In genomic region chr19:54463531-54464043, GRCh38 we compare ENCODE assay signal across 1 cellular context.
TF ChIP-seq lines count a peak whose summit lies in the region.

Gene LENG9 (minus strand): TSS chr19:54463778. CDS start chr19:54463526, 252 bp downstream.

TF ChIP-seq in HepG2, 621 proteins besides CTCF, POLR2A, EP300 and RAD21 (continued from another document and continues in another):
- TF ChIP-seq ZBTB39 (CRISPR knock-in tag; IDR thresholded peaks at IDR 0.05): 0 out of 2 replicates have a peak, but pooled peaks have one; percentile 3
- no peak for TF ChIP-seq ZNF737 (CRISPR knock-in tag; IDR thresholded peaks at IDR 0.05; ENCODE audit: borderline replicate concordance)
- TF ChIP-seq RFX1 (IDR thresholded peaks at IDR 0.05): no peak
- peak; percentile 21; the same call in 1 of the 2 replicates for TF ChIP-seq GATAD1 (CRISPR knock-in tag; IDR thresholded peaks at IDR 0.05)
- TF ChIP-seq NPAS2 (CRISPR knock-in tag; IDR thresholded peaks at IDR 0.05; ENCODE audit: borderline replicate concordance): no peak
- no peak for TF ChIP-seq ZMYM2 (CRISPR knock-in tag; IDR thresholded peaks at IDR 0.05)
- no peak for TF ChIP-seq ATM (IDR thresholded peaks at IDR 0.05; ENCODE audit: borderline replicate concordance)
- TF ChIP-seq ISL2 (CRISPR knock-in tag; IDR thresholded peaks at IDR 0.05): no peak
- no peak for TF ChIP-seq HMG20B (CRISPR knock-in tag; conservative IDR thresholded peaks at IDR 0.05)
- peak; percentile 54; the same call in 1 of the 2 replicates for TF ChIP-seq ZNF160 (CRISPR knock-in tag; IDR thresholded peaks at IDR 0.05)
- TF ChIP-seq, protein P1, sequence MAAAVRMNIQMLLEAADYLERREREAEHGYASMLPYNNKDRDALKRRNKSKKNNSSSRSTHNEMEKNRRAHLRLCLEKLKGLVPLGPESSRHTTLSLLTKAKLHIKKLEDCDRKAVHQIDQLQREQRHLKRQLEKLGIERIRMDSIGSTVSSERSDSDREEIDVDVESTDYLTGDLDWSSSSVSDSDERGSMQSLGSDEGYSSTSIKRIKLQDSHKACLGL (CRISPR knock-in tag; IDR thresholded peaks at IDR 0.05): no peak
- TF ChIP-seq, protein P2, sequence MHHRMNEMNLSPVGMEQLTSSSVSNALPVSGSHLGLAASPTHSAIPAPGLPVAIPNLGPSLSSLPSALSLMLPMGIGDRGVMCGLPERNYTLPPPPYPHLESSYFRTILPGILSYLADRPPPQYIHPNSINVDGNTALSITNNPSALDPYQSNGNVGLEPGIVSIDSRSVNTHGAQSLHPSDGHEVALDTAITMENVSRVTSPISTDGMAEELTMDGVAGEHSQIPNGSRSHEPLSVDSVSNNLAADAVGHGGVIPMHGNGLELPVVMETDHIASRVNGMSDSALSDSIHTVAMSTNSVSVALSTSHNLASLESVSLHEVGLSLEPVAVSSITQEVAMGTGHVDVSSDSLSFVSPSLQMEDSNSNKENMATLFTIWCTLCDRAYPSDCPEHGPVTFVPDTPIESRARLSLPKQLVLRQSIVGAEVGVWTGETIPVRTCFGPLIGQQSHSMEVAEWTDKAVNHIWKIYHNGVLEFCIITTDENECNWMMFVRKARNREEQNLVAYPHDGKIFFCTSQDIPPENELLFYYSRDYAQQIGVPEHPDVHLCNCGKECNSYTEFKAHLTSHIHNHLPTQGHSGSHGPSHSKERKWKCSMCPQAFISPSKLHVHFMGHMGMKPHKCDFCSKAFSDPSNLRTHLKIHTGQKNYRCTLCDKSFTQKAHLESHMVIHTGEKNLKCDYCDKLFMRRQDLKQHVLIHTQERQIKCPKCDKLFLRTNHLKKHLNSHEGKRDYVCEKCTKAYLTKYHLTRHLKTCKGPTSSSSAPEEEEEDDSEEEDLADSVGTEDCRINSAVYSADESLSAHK (CRISPR knock-in tag; IDR thresholded peaks at IDR 0.05; ENCODE audit: borderline replicate concordance): no peak
- peak; percentile 77; the same call in 1 of the 2 replicates for TF ChIP-seq ZSCAN21 (CRISPR knock-in tag; IDR thresholded peaks at IDR 0.05; ENCODE audit: borderline replicate concordance)
- TF ChIP-seq ZNF546 (CRISPR knock-in tag; conservative IDR thresholded peaks at IDR 0.05): no peak
- TF ChIP-seq ZNF746 (CRISPR knock-in tag; IDR thresholded peaks at IDR 0.05): 0 out of 2 replicates have a peak, but pooled peaks have one; percentile 61
- TF ChIP-seq ZNF335 (CRISPR knock-in tag; IDR thresholded peaks at IDR 0.05): peak; percentile 50; the same call in 1 of the 2 replicates
- TF ChIP-seq, protein P3, sequence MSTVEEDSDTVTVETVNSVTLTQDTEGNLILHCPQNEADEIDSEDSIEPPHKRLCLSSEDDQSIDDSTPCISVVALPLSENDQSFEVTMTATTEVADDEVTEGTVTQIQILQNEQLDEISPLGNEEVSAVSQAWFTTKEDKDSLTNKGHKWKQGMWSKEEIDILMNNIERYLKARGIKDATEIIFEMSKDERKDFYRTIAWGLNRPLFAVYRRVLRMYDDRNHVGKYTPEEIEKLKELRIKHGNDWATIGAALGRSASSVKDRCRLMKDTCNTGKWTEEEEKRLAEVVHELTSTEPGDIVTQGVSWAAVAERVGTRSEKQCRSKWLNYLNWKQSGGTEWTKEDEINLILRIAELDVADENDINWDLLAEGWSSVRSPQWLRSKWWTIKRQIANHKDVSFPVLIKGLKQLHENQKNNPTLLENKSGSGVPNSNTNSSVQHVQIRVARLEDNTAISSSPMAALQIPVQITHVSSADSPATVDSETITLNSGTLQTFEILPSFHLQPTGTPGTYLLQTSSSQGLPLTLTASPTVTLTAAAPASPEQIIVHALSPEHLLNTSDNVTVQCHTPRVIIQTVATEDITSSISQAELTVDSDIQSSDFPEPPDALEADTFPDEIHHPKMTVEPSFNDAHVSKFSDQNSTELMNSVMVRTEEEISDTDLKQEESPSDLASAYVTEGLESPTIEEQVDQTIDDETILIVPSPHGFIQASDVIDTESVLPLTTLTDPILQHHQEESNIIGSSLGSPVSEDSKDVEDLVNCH (CRISPR knock-in tag; IDR thresholded peaks at IDR 0.05): no peak
- TF ChIP-seq, protein P4, sequence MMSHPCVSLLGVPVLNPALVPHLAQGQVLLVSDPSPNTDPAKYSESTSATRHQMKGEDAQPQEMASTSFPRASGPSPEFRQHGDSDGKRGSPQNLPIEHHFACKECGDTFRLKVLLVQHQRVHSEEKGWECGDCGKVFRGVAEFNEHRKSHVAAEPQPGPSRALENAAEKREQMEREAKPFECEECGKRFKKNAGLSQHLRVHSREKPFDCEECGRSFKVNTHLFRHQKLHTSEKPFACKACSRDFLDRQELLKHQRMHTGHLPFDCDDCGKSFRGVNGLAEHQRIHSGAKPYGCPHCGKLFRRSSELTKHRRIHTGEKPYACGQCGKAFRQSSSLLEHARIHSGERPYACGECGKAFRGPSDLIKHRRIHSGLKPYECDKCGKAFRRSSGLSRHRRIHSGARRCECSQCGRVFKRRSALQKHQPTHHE (CRISPR knock-in tag; IDR thresholded peaks at IDR 0.05; ENCODE audit: borderline replicate concordance): 0 out of 2 replicates have a peak, but pooled peaks have one; percentile 13
- no peak for TF ChIP-seq PHF21A (CRISPR knock-in tag; IDR thresholded peaks at IDR 0.05)
- TF ChIP-seq, protein P5, sequence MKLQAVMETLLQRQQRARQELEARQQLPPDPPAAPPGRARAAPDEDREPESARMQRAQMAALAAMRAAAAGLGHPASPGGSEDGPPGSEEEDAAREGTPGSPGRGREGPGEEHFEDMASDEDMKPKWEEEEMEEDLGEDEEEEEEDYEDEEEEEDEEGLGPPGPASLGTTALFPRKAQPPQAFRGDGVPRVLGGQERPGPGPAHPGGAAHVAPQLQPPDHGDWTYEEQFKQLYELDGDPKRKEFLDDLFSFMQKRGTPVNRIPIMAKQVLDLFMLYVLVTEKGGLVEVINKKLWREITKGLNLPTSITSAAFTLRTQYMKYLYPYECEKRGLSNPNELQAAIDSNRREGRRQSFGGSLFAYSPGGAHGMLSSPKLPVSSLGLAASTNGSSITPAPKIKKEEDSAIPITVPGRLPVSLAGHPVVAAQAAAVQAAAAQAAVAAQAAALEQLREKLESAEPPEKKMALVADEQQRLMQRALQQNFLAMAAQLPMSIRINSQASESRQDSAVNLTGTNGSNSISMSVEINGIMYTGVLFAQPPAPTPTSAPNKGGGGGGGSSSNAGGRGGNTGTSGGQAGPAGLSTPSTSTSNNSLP (IDR thresholded peaks at IDR 0.05; ENCODE audit: low read depth, low read length): peak; percentile 68
- 0 out of 2 replicates have a peak, but pooled peaks have one; percentile 27 for TF ChIP-seq KDM4B (CRISPR knock-in tag; IDR thresholded peaks at IDR 0.05)
- TF ChIP-seq AFF4 (CRISPR knock-in tag; IDR thresholded peaks at IDR 0.05): no peak
- TF ChIP-seq MED8 (CRISPR knock-in tag; IDR thresholded peaks at IDR 0.05; ENCODE audit: insufficient replicate concordance): no peak
- peak; percentile 60; the same call in 1 of the 2 replicates for TF ChIP-seq XBP1 (CRISPR knock-in tag; IDR thresholded peaks at IDR 0.05)
- no peak for TF ChIP-seq LBX2 (CRISPR knock-in tag; IDR thresholded peaks at IDR 0.05; ENCODE audit: borderline replicate concordance)
- TF ChIP-seq ZNF281 (CRISPR knock-in tag; IDR thresholded peaks at IDR 0.05; ENCODE audit: borderline replicate concordance): peak; percentile 77
- TF ChIP-seq, protein P6, sequence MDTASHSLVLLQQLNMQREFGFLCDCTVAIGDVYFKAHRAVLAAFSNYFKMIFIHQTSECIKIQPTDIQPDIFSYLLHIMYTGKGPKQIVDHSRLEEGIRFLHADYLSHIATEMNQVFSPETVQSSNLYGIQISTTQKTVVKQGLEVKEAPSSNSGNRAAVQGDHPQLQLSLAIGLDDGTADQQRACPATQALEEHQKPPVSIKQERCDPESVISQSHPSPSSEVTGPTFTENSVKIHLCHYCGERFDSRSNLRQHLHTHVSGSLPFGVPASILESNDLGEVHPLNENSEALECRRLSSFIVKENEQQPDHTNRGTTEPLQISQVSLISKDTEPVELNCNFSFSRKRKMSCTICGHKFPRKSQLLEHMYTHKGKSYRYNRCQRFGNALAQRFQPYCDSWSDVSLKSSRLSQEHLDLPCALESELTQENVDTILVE (CRISPR knock-in tag; IDR thresholded peaks at IDR 0.05): peak; percentile 82
- 0 out of 2 replicates have a peak, but pooled peaks have one; percentile 11 for TF ChIP-seq ZNF451 (CRISPR knock-in tag; IDR thresholded peaks at IDR 0.05)
- TF ChIP-seq ELF1 (CRISPR knock-in tag; IDR thresholded peaks at IDR 0.05): peak; percentile 23; the same call in 1 of the 2 replicates
- no peak for TF ChIP-seq MYNN (CRISPR knock-in tag; IDR thresholded peaks at IDR 0.05; ENCODE audit: low read depth)
- no peak for TF ChIP-seq RORA (CRISPR knock-in tag; IDR thresholded peaks at IDR 0.05)
- no peak for TF ChIP-seq HES4 (CRISPR knock-in tag; IDR thresholded peaks at IDR 0.05; ENCODE audit: borderline replicate concordance)
- TF ChIP-seq MED1 (CRISPR knock-in tag; IDR thresholded peaks at IDR 0.05): peak; percentile 19; the same call in 1 of the 2 replicates
- TF ChIP-seq ZNF788 (CRISPR knock-in tag; IDR thresholded peaks at IDR 0.05; ENCODE audit: borderline replicate concordance): peak; percentile 70; the same call in 1 of the 2 replicates
- TF ChIP-seq GLMP (CRISPR knock-in tag; IDR thresholded peaks at IDR 0.05; ENCODE audit: borderline replicate concordance): no peak
- TF ChIP-seq CCDC6 (CRISPR knock-in tag; IDR thresholded peaks at IDR 0.05): no peak; the same call in 1 of the 2 replicates
- TF ChIP-seq ZNF44 (CRISPR knock-in tag; IDR thresholded peaks at IDR 0.05): no peak
- TF ChIP-seq BHLHE40 (IDR thresholded peaks at IDR 0.05; ENCODE audit: low read length): no peak; the same call in 1 of the 2 replicates
- no peak for TF ChIP-seq NBN (conservative IDR thresholded peaks at IDR 0.05)
- no peak for TF ChIP-seq ONECUT2 (CRISPR knock-in tag; IDR thresholded peaks at IDR 0.05)
- TF ChIP-seq KAT8 (CRISPR knock-in tag; IDR thresholded peaks at IDR 0.05): no peak
- no peak; the same call in none of the 2 replicates for TF ChIP-seq REPIN1 (CRISPR knock-in tag; IDR thresholded peaks at IDR 0.05; ENCODE audit: borderline replicate concordance, low read depth)
